ENCODE assay signal across 32 cellular contexts in genomic region chr18:924987-925386, GRCh38. TPM values are rescaled to one million over a fixed set of nuclear protein-coding genes. Genes with fewer than 3 reads are reported as not detected.
"Had no signal": no experiment of that assay in that cellular context is flagged by ENCODE, and none has a peak within 500 bp of the region (broad histone marks: within the 10 kb centered on the region; RNA-seq: fewer than 3 reads in every experiment).

No MANE protein-coding gene starts in this region.

- H3K4me3 Mint-ChIP-seq: activated naive CD8-positive, alpha-beta T cell; effector memory CD8-positive, alpha-beta T cell; immature natural killer cell; mesothelial cell of epicardium; naive B cell; nephron progenitor cell; stimulated activated effector memory CD8-positive, alpha-beta T cell treated with anti-CD3 and anti-CD28 coated beads, Interleukin-12 subunit alpha, Interleukin-12 subunit beta, amount 100 ng/mL, for 72 hours; stimulated activated naive CD8-positive, alpha-beta T cell treated with anti-CD3 and anti-CD28 coated beads, Interleukin-15, Interleukin-2, amounts not matched to agents 100 ng/mL and 50 ng/mL, for 24 hours had no signal

- ATAC-seq: activated CD4-positive, CD25-positive, alpha-beta regulatory T cell treated with anti-CD3 and anti-CD28 coated beads, Interleukin-2, amount 50 U/mL, for 24 hours; body of pancreas; effector memory CD8-positive, alpha-beta T cell; gastroesophageal sphincter; left colon; stimulated activated effector memory CD8-positive, alpha-beta T cell treated with anti-CD3 and anti-CD28 coated beads, Interleukin-12 subunit alpha, Interleukin-12 subunit beta, amount 100 ng/mL, for 72 hours had no signal

- H3K36me3 Mint-ChIP-seq: activated naive CD8-positive, alpha-beta T cell; immature natural killer cell; mesothelial cell of epicardium; naive B cell; stimulated activated effector memory CD8-positive, alpha-beta T cell treated with anti-CD3 and anti-CD28 coated beads, Interleukin-12 subunit alpha, Interleukin-12 subunit beta, amount 100 ng/mL, for 72 hours had no signal

- H3K4me1 Mint-ChIP-seq: immature natural killer cell; mesothelial cell of epicardium; naive B cell; stimulated activated effector memory CD8-positive, alpha-beta T cell treated with anti-CD3 and anti-CD28 coated beads, Interleukin-12 subunit alpha, Interleukin-12 subunit beta, amount 100 ng/mL, for 72 hours had no signal

- DNase-seq: activated CD4-positive, alpha-beta T cell treated with anti-CD3 and anti-CD28 coated beads for 48 hours; activated CD4-positive, alpha-beta T cell treated with anti-CD3 and anti-CD28 coated beads, Interleukin-2, amount 50 U/mL, for 48 hours; activated CD8-positive, alpha-beta memory T cell treated with anti-CD3 and anti-CD28 coated beads for 24 hours; activated effector memory CD4-positive, alpha-beta T cell treated with Interleukin-2 at 50 U/mL for 16 hours; activated naive CD4-positive, alpha-beta T cell treated with Interleukin-2 at 50 U/mL for 16 hours; anterior cingulate cortex; body of pancreas; effector memory CD8-positive, alpha-beta T cell; erythroblast; hypothalamus; immature natural killer cell; kidney; left colon; naive B cell; nephron progenitor cell; retina; sigmoid colon; small intestine; stimulated activated CD4-positive, alpha-beta T cell treated with anti-CD3 and anti-CD28 coated beads, Interleukin-4, amount 100 ng/mL, for 24 hours; trophoblast cell; uterus had no signal

- H3K9me3 Mint-ChIP-seq: immature natural killer cell; mesothelial cell of epicardium; nephron progenitor cell; stimulated activated effector memory CD8-positive, alpha-beta T cell treated with anti-CD3 and anti-CD28 coated beads, Interleukin-12 subunit alpha, Interleukin-12 subunit beta, amount 100 ng/mL, for 72 hours; stimulated activated naive CD8-positive, alpha-beta T cell treated with anti-CD3 and anti-CD28 coated beads, Interleukin-15, Interleukin-2, amounts not matched to agents 100 ng/mL and 50 ng/mL, for 24 hours had no signal

- H3K27ac Mint-ChIP-seq: activated naive CD8-positive, alpha-beta T cell; effector memory CD8-positive, alpha-beta T cell; immature natural killer cell; mesothelial cell of epicardium; naive B cell; nephron progenitor cell; progenitor cell of endocrine pancreas; stimulated activated effector memory CD8-positive, alpha-beta T cell treated with anti-CD3 and anti-CD28 coated beads, Interleukin-12 subunit alpha, Interleukin-12 subunit beta, amount 100 ng/mL, for 72 hours; stimulated activated naive CD8-positive, alpha-beta T cell treated with anti-CD3 and anti-CD28 coated beads, Interleukin-15, Interleukin-2, amounts not matched to agents 100 ng/mL and 50 ng/mL, for 24 hours had no signal

RNA-seq across cellular contexts. Expression of gene ADCYAP1, which starts 20.3 kb away (rescaled TPM):
- total RNA-seq: cardiac muscle cell, fibroblast of lung, fibroblast of villous mesenchyme, osteocyte, progenitor cell of endocrine pancreas had no signal
